In genomic region chr10:122669842-122670241, GRCh38 we compare ENCODE assay signal across 1 cellular context.
TF ChIP-seq lines count a peak whose summit lies in the region.

No MANE protein-coding gene starts in this region.

TF ChIP-seq in HCT116, 20 proteins besides CTCF, POLR2A, EP300 and RAD21 (continued from another document):
- TF ChIP-seq REST (IDR thresholded peaks at IDR 0.05; ENCODE audit: low read depth) (no peak), ZFX (IDR thresholded peaks at IDR 0.05) (no peak), CBX3 (IDR thresholded peaks at IDR 0.05; ENCODE audit: low read depth) (no peak), POLR2AphosphoS5 (IDR thresholded peaks at IDR 0.05; ENCODE audit: low read depth, low read length) (no peak)
